In genomic region chr2:19362652-19363473, GRCh38 we compare ENCODE assay signal across 8 cellular contexts. TPM values are rescaled to one million over a fixed set of nuclear protein-coding genes. Genes with fewer than 3 reads are reported as not detected.
A peak's percentile ranks its signal among the peaks of the same experiment; 100 is the strongest.
DNase-seq lines count a peak whose midpoint lies in the region; ATAC-seq, FAIRE-seq and TF ChIP-seq lines count a peak whose summit lies in the region.

No MANE protein-coding gene starts in this region.

- no peak for FAIRE-seq in pancreas (lab: Jason Lieb, UNC)

- peaks cover 0 to 35% (median 15%) of the 10 kb centered on the region in 11 experiments; a peak in 20 of 22 replicates for H3K9me3 ChIP-seq in BLaER1 treated with 17β-estradiol and CSF1 and Interleukin-3, amounts not matched to agents 10 nM and 100 nM (replicated peaks in 1 of 11)
- no peaks in the 10 kb centered on the region for H3K9me3 ChIP-seq in heart left ventricle
- no peaks in the 10 kb centered on the region for H3K9me3 ChIP-seq in pancreas

- ATAC-seq in GM18909 (IDR thresholded peaks at IDR 0.05; ENCODE audit: poor library complexity, unreplicated experiment) (peak; percentile 52), heart left ventricle (peak; percentile 21 to 63 (median 57)), pancreas (peak; percentile 76 to 84 (median 80)), HG03520 (IDR thresholded peaks at IDR 0.05; ENCODE audit: unreplicated experiment) (no peak)
- ATAC-seq in activated naive CD8-positive, alpha-beta T cell treated with anti-CD3 and anti-CD28 coated beads, Interleukin-2, amount 10 ng/mL, durations not matched to agents 7 days and 5 days (ENCODE audit: low read depth), result peak; percentile 63

- peak overlapping the region; percentile 14 for H3K27ac Mint-ChIP-seq in activated naive CD8-positive, alpha-beta T cell treated with anti-CD3 and anti-CD28 coated beads, Interleukin-2, amount 10 ng/mL, durations not matched to agents 7 days and 5 days

- peaks cover 83% of the 10 kb centered on the region for H3K27me3 Mint-ChIP-seq in activated naive CD8-positive, alpha-beta T cell treated with anti-CD3 and anti-CD28 coated beads, Interleukin-2, amount 10 ng/mL, durations not matched to agents 7 days and 5 days

- no peaks in the 10 kb centered on the region for H3K9me3 Mint-ChIP-seq in activated naive CD8-positive, alpha-beta T cell treated with anti-CD3 and anti-CD28 coated beads, Interleukin-2, amount 10 ng/mL, durations not matched to agents 7 days and 5 days

- H3K4me3 ChIP-seq in BLaER1 treated with 17β-estradiol and CSF1 and Interleukin-3, amounts not matched to agents 10 nM and 100 nM, result peak overlapping the region; percentile 58 to 71 (median 66)
- H3K4me3 ChIP-seq in heart left ventricle (peak overlapping the region; percentile 47 to 76 (median 64)), pancreas (peak overlapping the region; percentile 16 to 62 (median 36))

- H3K36me3 Mint-ChIP-seq in activated naive CD8-positive, alpha-beta T cell treated with anti-CD3 and anti-CD28 coated beads, Interleukin-2, amount 10 ng/mL, durations not matched to agents 7 days and 5 days, result no peaks in the 10 kb centered on the region

- H3K36me3 ChIP-seq in BLaER1 treated with 17β-estradiol and CSF1 and Interleukin-3, amounts not matched to agents 10 nM and 100 nM, result no peaks in the 10 kb centered on the region
- H3K36me3 ChIP-seq in heart left ventricle (no peaks in the 10 kb centered on the region), pancreas (no peaks in the 10 kb centered on the region)

- H3K4me1 Mint-ChIP-seq in activated naive CD8-positive, alpha-beta T cell treated with anti-CD3 and anti-CD28 coated beads, Interleukin-2, amount 10 ng/mL, durations not matched to agents 7 days and 5 days, result peaks cover 22% of the 10 kb centered on the region

- peak overlapping the region; percentile 90 for H3K4me3 Mint-ChIP-seq in activated naive CD8-positive, alpha-beta T cell treated with anti-CD3 and anti-CD28 coated beads, Interleukin-2, amount 10 ng/mL, durations not matched to agents 7 days and 5 days

- peak overlapping the region in 9 of 11 experiments; percentile 5 to 57 (median 47); a peak in 14 of 22 replicates for H3K9ac ChIP-seq in BLaER1 treated with 17β-estradiol and CSF1 and Interleukin-3, amounts not matched to agents 10 nM and 100 nM

- peaks cover 0 to 30% (median 4%) of the 10 kb centered on the region in 11 experiments; a peak in 9 of 22 replicates for H4K20me1 ChIP-seq in BLaER1 treated with 17β-estradiol and CSF1 and Interleukin-3, amounts not matched to agents 10 nM and 100 nM

- DNase-seq in HUDEP-2 (lab: John Stamatoyannopoulos, UW; ENCODE audit: unreplicated experiment in 76 of 76) (peak in 60 of 76 experiments; percentile 6 to 67 (median 38)), NOMO-1 treated with DMSO at 0.1 percent for 48 hours (lab: John Stamatoyannopoulos, UW; ENCODE audit: unreplicated experiment) (peak; percentile 22), heart left ventricle (peak; percentile 79 to 85 (median 84)), pancreas (peak in 5 of 6 donors; percentile 59 to 83 (median 76))
- DNase-seq in activated naive CD8-positive, alpha-beta T cell treated with anti-CD3 and anti-CD28 coated beads, Interleukin-2, amount 10 ng/mL, durations not matched to agents 7 days and 5 days, result peak; percentile 56

- TF ChIP-seq CTCF in heart left ventricle (IDR thresholded peaks at IDR 0.05) (peak; percentile 72 to 90 (median 86)), pancreas (IDR thresholded peaks at IDR 0.05) (peak; percentile 48 to 73 (median 62))

- peak overlapping the region; percentile 73 to 89 (median 85) for H3K4me2 ChIP-seq in BLaER1 treated with 17β-estradiol and CSF1 and Interleukin-3, amounts not matched to agents 10 nM and 100 nM

- intact Hi-C loops in heart left ventricle (cut with DNase I) (loop anchor here (1.0 to 10.0 kb wide), 21 partner anchors 302 to 938 kb away; no protein-coding TSS in a partner anchor), pancreas (cut with DNase I) (loop anchor here in 2 of 3 donors (10.0 kb wide), 3 partner anchors 502 to 848 kb away; no protein-coding TSS in a partner anchor)

- peaks cover 0 to 29% (median 14%) of the 10 kb centered on the region in 10 experiments; a peak in 14 of 20 replicates for H3K4me1 ChIP-seq in BLaER1 treated with 17β-estradiol and CSF1 and Interleukin-3, amounts not matched to agents 10 nM and 100 nM
- H3K4me1 ChIP-seq in heart left ventricle (peaks cover 0 to 38% (median 14%) of the 10 kb centered on the region in 12 donors), pancreas (no peaks in the 10 kb centered on the region)

- H3K27ac ChIP-seq in BLaER1 treated with 17β-estradiol and CSF1 and Interleukin-3, amounts not matched to agents 10 nM and 100 nM, result no peak overlapping the region
- H3K27ac ChIP-seq in heart left ventricle (peak overlapping the region in 9 of 12 donors; percentile 14 to 84 (median 38)), pancreas (peak overlapping the region in 1 of 4 donors; percentile 23)

- peaks cover 61 to 69% (median 68%) of the 10 kb centered on the region in 11 experiments for H3K27me3 ChIP-seq in BLaER1 treated with 17β-estradiol and CSF1 and Interleukin-3, amounts not matched to agents 10 nM and 100 nM
- peaks cover 0 to 52% (median 9%) of the 10 kb centered on the region in 9 donors for H3K27me3 ChIP-seq in heart left ventricle
- H3K27me3 ChIP-seq in pancreas, result peaks cover 0 to 37% (median 1%) of the 10 kb centered on the region in 4 donors

- no peak for TF ChIP-seq POLR2A in heart left ventricle (IDR thresholded peaks at IDR 0.05)

- POLR2A ChIA-PET in activated naive CD8-positive, alpha-beta T cell treated with anti-CD3 and anti-CD28 coated beads, Interleukin-2, amount 10 ng/mL, durations not matched to agents 7 days and 5 days (lab: Charles Lee), result no interaction called here

- WGBS in heart left ventricle, 4 donors, result 0 to 1% (median 0%) methylated on average over 35 of the region's 35 CpGs
- whole genome bisulfite sequencing in pancreas, 2 donors, result 0 to 1% methylated on average over 35 of the region's 35 CpGs

RNA-seq across cellular contexts. Expression of gene OSR1, which starts 4.4 kb away (rescaled TPM):
- total RNA-seq in activated naive CD8-positive, alpha-beta T cell treated with anti-CD3 and anti-CD28 coated beads, Interleukin-2, amount 10 ng/mL, durations not matched to agents 7 days and 5 days, result not detected
- total RNA-seq in heart left ventricle (10 to 100 TPM in 2 of 9 donors, 1 to 10 TPM in 7; 1.4 to 26.0 (median 4.7) TPM), pancreas (1 to 10 TPM in 2 of 6 donors, under 1 TPM in 4; 0.24 to 2.7 (median 0.77) TPM)
- polyA plus RNA-seq in heart left ventricle (1 to 10 TPM; 3.5 to 6.0 TPM), pancreas (1 to 10 TPM; 1.6 to 1.7 TPM)

Comparison
In these comparisons a context has a peak if more than half of its experiments do, and no peak if none do; other contexts are left out.
1. H3K27ac ChIP-seq: peak in heart left ventricle (9 of 12); none in BLaER1 treated with 17β-estradiol and CSF1 and Interleukin-3, amounts not matched to agents 10 nM and 100 nM (0 of 11).
2. DNase-seq: peak in every context shown above with its lines; median percentile 84 in heart left ventricle; 76 in pancreas; 56 in activated naive CD8-positive, alpha-beta T cell treated with anti-CD3 and anti-CD28 coated beads, Interleukin-2, amount 10 ng/mL, durations not matched to agents 7 days and 5 days; 38 in HUDEP-2; 22 in NOMO-1 treated with DMSO at 0.1 percent for 48 hours.
3. Peak in every context shown above with its lines, with median percentiles within 50 percentile points of each other: H3K4me3 ChIP-seq.